ENCODE assay signal across 9 cellular contexts in genomic region chr17:34579017-34579946, GRCh38. TPM values are rescaled to one million over a fixed set of nuclear protein-coding genes. Genes with fewer than 3 reads are reported as not detected.
A peak's percentile ranks its signal among the peaks of the same experiment; 100 is the strongest.
DNase-seq lines count a peak whose midpoint lies in the region; ATAC-seq and TF ChIP-seq lines count a peak whose summit lies in the region.
"Had no signal": no experiment of that assay in that cellular context is flagged by ENCODE, and none has a peak within 500 bp of the region (broad histone marks: within the 10 kb centered on the region; RNA-seq: fewer than 3 reads in every experiment).

Gene TMEM132E, plus strand, starts transcription at chr17:34579582. Its CDS starts 1,495 bp downstream, at chr17:34581077.

- ATAC-seq in psoas muscle (peak; percentile 57 to 76 (median 67)), HG02870 (IDR thresholded peaks at IDR 0.05; ENCODE audit: unreplicated experiment) (no peak), HG02623 (IDR thresholded peaks at IDR 0.05; ENCODE audit: unreplicated experiment) (no peak)
- ATAC-seq: mucosa of descending colon had no signal

- H3K27me3 ChIP-seq in MG63 (peaks cover 77% of the 10 kb centered on the region), adipocyte (replicated peaks; ENCODE audit: control insufficient read depth, insufficient read depth, low read length) (peaks cover 33% of the 10 kb centered on the region), psoas muscle (ENCODE audit: insufficient read depth in 3 of 3, low read length in 2 of 3) (peaks cover 0 to 96% (median 25%) of the 10 kb centered on the region in 3 donors)

- H3K4me3 ChIP-seq in MG63 = peak within 1 kb of the TSS; percentile 31
- H3K4me3 ChIP-seq in adipocyte (ENCODE audit: low read length) = peak within 1 kb of the TSS; percentile 78
- H3K4me3 ChIP-seq in psoas muscle = peak within 1 kb of the TSS; percentile 72
- H3K4me3 ChIP-seq: mucosa of descending colon had no signal

- intact Hi-C loops in psoas muscle (cut with DNase I) = no loop called here

- peak in 12 of 14 donors; percentile 51 to 82 (median 67) for DNase-seq in C1 segment of cervical spinal cord (lab: John Stamatoyannopoulos, UW)
- DNase-seq in MG63 = no peak
- DNase-seq in adipocyte (ENCODE audit: low read depth) = peak; percentile 63
- DNase-seq in hippocampal formation (lab: John Stamatoyannopoulos, UW) = peak; percentile 72
- peak in 1 of 2 donors; percentile 23 for DNase-seq in psoas muscle
- DNase-seq in germinal center (ENCODE audit: low spot score) = no peak

- H3K27ac ChIP-seq in psoas muscle = no peak within 1 kb of the TSS

- H3K36me3 ChIP-seq in MG63 = no peaks in the 10 kb centered on the region
- no peaks in the 10 kb centered on the region for H3K36me3 ChIP-seq in adipocyte (ENCODE audit: control insufficient read depth, insufficient read depth, low read length, severe bottlenecking)
- H3K36me3 ChIP-seq in psoas muscle (ENCODE audit: insufficient read depth in 1 of 2, low read depth in 1 of 2) = no peaks in the 10 kb centered on the region

- TF ChIP-seq CTCF in psoas muscle (IDR thresholded peaks at IDR 0.05) = no peak

- peaks cover 17% of the 10 kb centered on the region for H3K4me1 ChIP-seq in adipocyte (ENCODE audit: control insufficient read depth, insufficient read depth, low read length)
- peaks cover 28% of the 10 kb centered on the region for H3K4me1 ChIP-seq in psoas muscle

- no peak within 1 kb of the TSS for H3K9ac ChIP-seq in adipocyte (ENCODE audit: low read length)

- 0 to 1% (median 1%) methylated on average over 83 to 101 of the region's 101 CpGs for WGBS in psoas muscle, 3 donors

- H3K9me3 ChIP-seq in MG63 (no peaks in the 10 kb centered on the region; the same call in 1 of the 2 replicates), adipocyte (ENCODE audit: control insufficient read depth, low read length) (peaks cover 8% of the 10 kb centered on the region), psoas muscle (no peaks in the 10 kb centered on the region)
- H3K9me3 ChIP-seq: mucosa of descending colon had no signal

RNA-seq across cellular contexts. Expression of gene TMEM132E, which starts in this region (rescaled TPM):
- total RNA-seq in MG63 (2014; rRNA removed; shearing (Covaris generic); ENCODE audit: low replicate concordance) = not detected in 2 replicates
- under 1 TPM in 1 of 4 donors, not detected in 3; 0.26 TPM for total RNA-seq in psoas muscle
- polyA plus RNA-seq in psoas muscle = under 1 TPM in 2 of 3 donors, not detected in 1; 0.01 to 0.03 TPM

Comparison
In these comparisons a context has a peak if more than half of its experiments do, and no peak if none do; other contexts are left out.
1. Peak in ATAC-seq and H3K4me3 ChIP-seq in psoas muscle; RNA of the gene not detected or under 1 TPM.
2. DNase-seq: peak in C1 segment of cervical spinal cord (12 of 14), adipocyte (single experiment) and hippocampal formation (2 of 2); none in MG63 (single experiment) and germinal center (single experiment).
3. Peak in every context shown above with its lines, with median percentiles within 50 percentile points of each other: H3K4me3 ChIP-seq.